Comparison of ENCODE assay signal across 8 cellular contexts in the genomic region with DNA sequence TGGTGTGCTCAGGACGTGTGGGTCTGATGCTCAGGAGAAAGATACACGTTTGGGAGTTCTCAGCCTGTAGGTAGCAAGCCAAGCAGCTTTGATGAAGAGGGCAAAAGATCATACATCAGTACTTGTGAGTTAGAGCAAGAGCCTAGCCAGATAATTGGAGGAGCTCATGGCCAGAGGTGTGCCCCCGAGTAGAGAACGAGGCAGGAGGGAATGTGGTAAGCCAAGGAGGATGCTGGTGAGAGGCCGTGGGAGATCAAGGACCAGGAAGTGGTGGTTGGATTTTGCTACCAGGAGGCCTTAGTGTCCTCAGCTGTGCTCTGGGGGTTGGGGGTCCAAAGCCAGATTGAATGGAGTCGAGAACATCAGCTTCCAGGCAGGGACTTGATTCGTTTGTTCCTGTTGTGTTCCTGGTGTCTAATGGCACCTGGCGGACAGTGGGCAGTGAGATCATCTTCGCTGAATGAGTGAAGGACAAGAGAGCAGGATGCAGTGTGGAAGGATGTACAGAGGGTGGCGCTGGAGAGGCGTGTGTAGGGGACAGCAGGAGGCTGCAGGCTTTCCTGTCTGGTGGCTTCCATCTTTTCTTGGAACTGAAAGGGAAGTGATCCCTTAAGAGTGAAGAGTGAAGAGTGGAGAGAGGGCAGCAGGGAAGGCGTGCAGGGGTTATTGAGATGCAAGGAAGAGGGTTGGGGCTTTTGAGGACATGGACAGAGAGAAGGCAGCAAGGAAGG. TPM values are rescaled to one million over a fixed set of nuclear protein-coding genes. Genes with fewer than 3 reads are reported as not detected.
DNase-seq lines count a peak whose midpoint lies in the region; ATAC-seq and TF ChIP-seq lines count a peak whose summit lies in the region.

No MANE protein-coding gene starts in this region.

- H3K4me1 ChIP-seq in suprapubic skin, result peaks cover 14% of the 10 kb centered on the region

- H3K27ac ChIP-seq in suprapubic skin, result no peak overlapping the region

- H3K4me3 Mint-ChIP-seq in activated naive CD4-positive, alpha-beta T cell treated with anti-CD3 and anti-CD28 coated beads for 36 hours, result no peak overlapping the region
- H3K4me3 Mint-ChIP-seq in activated naive CD8-positive, alpha-beta T cell treated with anti-CD3 and anti-CD28 coated beads for 36 hours, result no peak overlapping the region

- peaks cover 16% of the 10 kb centered on the region for H3K36me3 Mint-ChIP-seq in activated naive CD4-positive, alpha-beta T cell treated with anti-CD3 and anti-CD28 coated beads for 36 hours (ENCODE audit: low read depth)
- H3K36me3 Mint-ChIP-seq in activated naive CD8-positive, alpha-beta T cell treated with anti-CD3 and anti-CD28 coated beads for 36 hours, result peaks cover 2% of the 10 kb centered on the region

- peak; percentile 18 to 62 for TF ChIP-seq CTCF in suprapubic skin (IDR thresholded peaks at IDR 0.05)

- H3K9me3 ChIP-seq in suprapubic skin, result no peaks in the 10 kb centered on the region

- WGBS in suprapubic skin, result 63% methylated on average over 12 of the region's 12 CpGs

- no peaks in the 10 kb centered on the region for H3K9me3 Mint-ChIP-seq in activated naive CD4-positive, alpha-beta T cell treated with anti-CD3 and anti-CD28 coated beads for 36 hours
- H3K9me3 Mint-ChIP-seq in activated naive CD8-positive, alpha-beta T cell treated with anti-CD3 and anti-CD28 coated beads for 36 hours, result no peaks in the 10 kb centered on the region

- H3K4me1 Mint-ChIP-seq in activated naive CD4-positive, alpha-beta T cell treated with anti-CD3 and anti-CD28 coated beads for 36 hours (ENCODE audit: low read depth), result peaks cover 11% of the 10 kb centered on the region
- H3K4me1 Mint-ChIP-seq in activated naive CD8-positive, alpha-beta T cell treated with anti-CD3 and anti-CD28 coated beads for 36 hours, result peaks cover 9% of the 10 kb centered on the region

- CTCF ChIA-PET in activated naive CD4-positive, alpha-beta T cell treated with anti-CD3 and anti-CD28 coated beads for 36 hours (lab: Charles Lee), result interaction anchor here (0.6 to 3.4 kb wide), 7 partner anchors 8 to 186 kb away, joined by 3 to 18 read pairs (median 4); no protein-coding TSS in a partner anchor

- no peaks in the 10 kb centered on the region for H3K27me3 Mint-ChIP-seq in activated naive CD4-positive, alpha-beta T cell treated with anti-CD3 and anti-CD28 coated beads for 36 hours (ENCODE audit: low read depth)
- no peaks in the 10 kb centered on the region for H3K27me3 Mint-ChIP-seq in activated naive CD8-positive, alpha-beta T cell treated with anti-CD3 and anti-CD28 coated beads for 36 hours

- H3K27me3 ChIP-seq in suprapubic skin, result no peaks in the 10 kb centered on the region

- TF ChIP-seq EP300 in suprapubic skin (IDR thresholded peaks at IDR 0.05), result no peak

- no peak for ATAC-seq in HG02840 (IDR thresholded peaks at IDR 0.05; ENCODE audit: low FRiP score, unreplicated experiment)

- no peak overlapping the region for H3K4me3 ChIP-seq in suprapubic skin

- intact Hi-C loops in activated naive CD4-positive, alpha-beta T cell treated with anti-CD3 and anti-CD28 coated beads for 36 hours (cut with micrococcal nuclease), result no loop called here

- peaks cover 43% of the 10 kb centered on the region for H3K36me3 ChIP-seq in suprapubic skin

- no peak overlapping the region for H3K27ac Mint-ChIP-seq in activated naive CD4-positive, alpha-beta T cell treated with anti-CD3 and anti-CD28 coated beads for 36 hours
- peak overlapping the region; percentile 32 for H3K27ac Mint-ChIP-seq in activated naive CD8-positive, alpha-beta T cell treated with anti-CD3 and anti-CD28 coated beads for 36 hours

- no peak for TF ChIP-seq POLR2A in suprapubic skin (IDR thresholded peaks at IDR 0.05)

- DNase-seq in activated naive CD4-positive, alpha-beta T cell treated with anti-CD3 and anti-CD28 coated beads for 36 hours, result peak; percentile 67
- DNase-seq in activated naive CD4-positive, alpha-beta T cell treated with anti-CD3 and anti-CD28 coated beads, Interleukin-2, amount 50 U/mL, for 16 hours, result no peak
- peak; percentile 34 for DNase-seq in NCI-H2196 treated with DMSO at 0.1 percent for 48 hours (lab: John Stamatoyannopoulos, UW; ENCODE audit: unreplicated experiment)
- peak; percentile 38 for DNase-seq in activated naive CD8-positive, alpha-beta T cell treated with anti-CD3 and anti-CD28 coated beads for 36 hours
- DNase-seq in islet precursor cell, result peak; percentile 85
- peak in 1 of 2 donors; percentile 71 for DNase-seq in suprapubic skin (ENCODE audit: low spot score in 2 of 2)
- DNase-seq in putamen (ENCODE audit: low spot score), result no peak

RNA-seq across cellular contexts. Expression of a gene that starts 11.6 kb away (rescaled TPM):
- total RNA-seq in activated naive CD4-positive, alpha-beta T cell treated with anti-CD3 and anti-CD28 coated beads for 36 hours, result 10 to 100 TPM; 13.6 to 15.2 TPM
- 10 to 100 TPM; 24.9 to 27.0 TPM for total RNA-seq in activated naive CD8-positive, alpha-beta T cell treated with anti-CD3 and anti-CD28 coated beads for 36 hours
- 10 to 100 TPM; 21.7 to 28.7 (median 24.5) TPM for total RNA-seq in suprapubic skin

RNA-seq across cellular contexts. Expression of a gene that starts 13.9 kb away (rescaled TPM):
- 1 to 10 TPM; 4.2 to 4.7 TPM for total RNA-seq in activated naive CD4-positive, alpha-beta T cell treated with anti-CD3 and anti-CD28 coated beads for 36 hours
- total RNA-seq in activated naive CD8-positive, alpha-beta T cell treated with anti-CD3 and anti-CD28 coated beads for 36 hours, result 1 to 10 TPM; 5.4 to 5.7 TPM
- 10 to 100 TPM; 25.7 to 41.0 (median 32.7) TPM for total RNA-seq in suprapubic skin

RNA-seq across cellular contexts. Expression of a gene that starts 22.6 kb away (rescaled TPM):
- 10 to 100 TPM; 14.3 to 14.6 TPM for total RNA-seq in activated naive CD4-positive, alpha-beta T cell treated with anti-CD3 and anti-CD28 coated beads for 36 hours
- total RNA-seq in activated naive CD8-positive, alpha-beta T cell treated with anti-CD3 and anti-CD28 coated beads for 36 hours, result 10 to 100 TPM; 28.5 to 31.7 TPM
- total RNA-seq in suprapubic skin, result 10 to 100 TPM; 12.5 to 14.7 (median 13.7) TPM

RNA-seq across cellular contexts. Expression of a gene that starts 38.6 kb away (rescaled TPM):
- total RNA-seq in activated naive CD4-positive, alpha-beta T cell treated with anti-CD3 and anti-CD28 coated beads for 36 hours, result under 1 TPM; 0.21 to 0.27 TPM
- under 1 TPM; 0.16 to 0.38 TPM for total RNA-seq in activated naive CD8-positive, alpha-beta T cell treated with anti-CD3 and anti-CD28 coated beads for 36 hours
- total RNA-seq in suprapubic skin, result 1 to 10 TPM in 1 of 4 donors, under 1 TPM in 3; 0.30 to 1.3 (median 0.71) TPM

RNA-seq across cellular contexts. Expression of a gene that starts 41.1 kb away (rescaled TPM):
- total RNA-seq in activated naive CD4-positive, alpha-beta T cell treated with anti-CD3 and anti-CD28 coated beads for 36 hours, result 10 to 100 TPM; 18.1 to 18.6 TPM
- 10 to 100 TPM; 20.8 to 22.0 TPM for total RNA-seq in activated naive CD8-positive, alpha-beta T cell treated with anti-CD3 and anti-CD28 coated beads for 36 hours
- 10 to 100 TPM; 32.3 to 47.2 (median 43.9) TPM for total RNA-seq in suprapubic skin

Comparison
In these comparisons a context has a peak if more than half of its experiments do, and no peak if none do; other contexts are left out.
1. DNase-seq: peak in activated naive CD4-positive, alpha-beta T cell treated with anti-CD3 and anti-CD28 coated beads for 36 hours (single experiment), NCI-H2196 treated with DMSO at 0.1 percent for 48 hours (single experiment), activated naive CD8-positive, alpha-beta T cell treated with anti-CD3 and anti-CD28 coated beads for 36 hours (single experiment) and islet precursor cell (single experiment); none in activated naive CD4-positive, alpha-beta T cell treated with anti-CD3 and anti-CD28 coated beads, Interleukin-2, amount 50 U/mL, for 16 hours (single experiment) and putamen (single experiment).